In the genomic region with DNA sequence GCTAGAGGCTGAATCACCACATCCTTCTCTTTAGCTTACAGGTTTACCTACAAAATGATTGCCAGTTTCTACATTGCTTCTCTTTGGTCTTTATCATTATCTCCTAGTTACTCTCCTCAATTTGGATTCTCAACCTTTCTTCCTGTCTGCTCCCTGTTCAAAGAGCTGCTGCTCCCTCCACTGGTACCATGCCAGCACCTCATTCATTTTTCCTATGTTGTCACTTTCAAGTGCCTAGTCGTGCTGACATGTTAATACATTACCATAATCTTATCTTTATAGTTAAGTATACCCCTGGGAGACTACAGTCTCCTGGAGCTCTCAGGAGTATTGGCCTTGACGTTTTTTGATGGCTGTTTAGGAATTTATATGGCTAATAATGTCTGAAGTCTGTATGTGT, we compare ENCODE assay signal across 28 cellular contexts. TPM values are rescaled to one million over a fixed set of nuclear protein-coding genes. Genes with fewer than 3 reads are reported as not detected.
DNase-seq lines count a peak whose midpoint lies in the region; ATAC-seq, FAIRE-seq and TF ChIP-seq lines count a peak whose summit lies in the region.
"Had no signal": no experiment of that assay in that cellular context is flagged by ENCODE, and none has a peak within 500 bp of the region (broad histone marks: within the 10 kb centered on the region; RNA-seq: fewer than 3 reads in every experiment).

No MANE protein-coding gene starts in this region.

- H3K4me1 ChIP-seq in right cardiac atrium (ENCODE audit: control insufficient read depth, insufficient read depth, low read length) (peaks cover 2% of the 10 kb centered on the region), H1 (replicated peaks in 1 of 4; ENCODE audit: control insufficient read depth in 3 of 4, insufficient read depth in 4 of 4, low read length in 3 of 4) (no peaks in the 10 kb centered on the region)
- H3K4me1 ChIP-seq: HAP-1, SJCRH30 had no signal

- H2AFZ ChIP-seq in H1 (ENCODE audit: low read length), result no peak overlapping the region

- H3K27me3 ChIP-seq in right cardiac atrium (ENCODE audit: control insufficient read depth, insufficient read depth) (no peaks in the 10 kb centered on the region), H1 (replicated peaks in 1 of 4; ENCODE audit: control insufficient read depth in 3 of 4, extremely low read depth in 1 of 4, insufficient read depth in 3 of 4, low read length in 3 of 4) (no peaks in the 10 kb centered on the region)
- H3K27me3 ChIP-seq: adrenal gland, breast epithelium, neutrophil, SJCRH30, vagina had no signal

- H2BK5ac ChIP-seq in H1 (ENCODE audit: low read depth, low read length), result no peak overlapping the region

- peaks cover 0 to 5% of the 10 kb centered on the region in 2 experiments for H4K20me1 ChIP-seq in H1 (replicated peaks in 1 of 2; ENCODE audit: control insufficient read depth in 1 of 2, insufficient read depth in 2 of 2, low read length in 2 of 2)

- H3K4me3 ChIP-seq in right cardiac atrium (ENCODE audit: low read length), result no peak overlapping the region
- no peak overlapping the region for H3K4me3 ChIP-seq in Jurkat, Clone E6-1 (ENCODE audit: low read length)
- H3K4me3 ChIP-seq in H1 (ENCODE audit: extremely low read depth in 1 of 4, insufficient read depth in 2 of 4, low read depth in 3 of 4, low read length in 4 of 4), result no peak overlapping the region
- H3K4me3 ChIP-seq: A549, adrenal gland, breast epithelium, HAP-1, lung, SJCRH30, vagina had no signal

- H3K9ac ChIP-seq in H1 (replicated peaks in 1 of 4; ENCODE audit: extremely low read depth in 1 of 4, low read depth in 3 of 4, low read length in 3 of 4), result no peak overlapping the region

- ATAC-seq in Right ventricle myocardium inferior (peak; percentile 39), right cardiac atrium (no peak), GM21447 (IDR thresholded peaks at IDR 0.05; ENCODE audit: unreplicated experiment) (no peak)
- ATAC-seq: activated T-cell treated with anti-CD3 and anti-CD28 coated beads, Interleukin-2, amount 50 U/mL, for 72 hours; stimulated activated memory B cell treated with anti-CD40 and anti-IgM and Interleukin-4, amounts not matched to agents 10 μg/mL and 1 μg/mL and 100 μg/mL, for 72 hours had no signal

- POLR2A ChIA-PET in H1 (lab: Charles Lee; ENCODE audit: partially characterized antibody), result interaction anchor here (0.8 to 1.6 kb wide), 4 partner anchors 9 to 124 kb away, joined by 3 to 7 read pairs (median 4); no protein-coding TSS in a partner anchor

- CTCF ChIA-PET in H1 (lab: Charles Lee; ENCODE audit: partially characterized antibody), result interaction anchor here (0.5 to 1.5 kb wide), 7 partner anchors 9 to 328 kb away, joined by 3 to 5 read pairs (median 4); no protein-coding TSS in a partner anchor

- no peak overlapping the region for H2BK15ac ChIP-seq in H1 (ENCODE audit: low read length)

- H3K23ac ChIP-seq in H1 (ENCODE audit: insufficient read length), result no peak overlapping the region

- H2BK20ac ChIP-seq in H1 (ENCODE audit: low read length), result no peak overlapping the region

- FAIRE-seq in H1 (lab: Jason Lieb, UNC), result no peak
- FAIRE-seq: A549, islet of Langerhans had no signal

- peak; percentile 34 to 53 for TF ChIP-seq RAD21 in H1 (IDR thresholded peaks at IDR 0.05 in 1 of 2, conservative IDR thresholded peaks at IDR 0.05 in 1 of 2; ENCODE audit: low read depth in 2 of 2, low read length in 2 of 2)

- no peak overlapping the region for H4K91ac ChIP-seq in H1 (replicated peaks; ENCODE audit: insufficient read length, low read length)

- H3K27me3 Mint-ChIP-seq in osteocyte (ENCODE audit: unreplicated experiment), result no peaks in the 10 kb centered on the region
- H3K27me3 Mint-ChIP-seq: B cell; stimulated activated memory B cell treated with anti-CD40 and anti-IgM and Interleukin-4, amounts not matched to agents 10 μg/mL and 1 μg/mL and 100 μg/mL, for 72 hours had no signal

- peaks cover 24% of the 10 kb centered on the region for H3K4me1 Mint-ChIP-seq in osteocyte (ENCODE audit: unreplicated experiment)

- H3K56ac ChIP-seq in H1 (replicated peaks; ENCODE audit: insufficient read length, low read depth, low read length), result no peak overlapping the region

- H3K27ac Mint-ChIP-seq in osteocyte (ENCODE audit: unreplicated experiment), result peak overlapping the region; percentile 6
- H3K27ac Mint-ChIP-seq: activated T-cell treated with anti-CD3 and anti-CD28 coated beads, Interleukin-2, amount 50 U/mL, for 72 hours; B cell; stimulated activated memory B cell treated with anti-CD40 and anti-IgM and Interleukin-4, amounts not matched to agents 10 μg/mL and 1 μg/mL and 100 μg/mL, for 72 hours had no signal

- no peak overlapping the region for H2AK5ac ChIP-seq in H1 (ENCODE audit: low read depth, low read length)

- peaks cover 0 to 6% (median 2%) of the 10 kb centered on the region in 4 experiments; a peak in 3 of 8 replicates for H3K36me3 ChIP-seq in H1 (ENCODE audit: control insufficient read depth in 2 of 4, insufficient read depth in 4 of 4, low read length in 3 of 4)
- H3K36me3 ChIP-seq: adrenal gland, breast epithelium, neutrophil, vagina had no signal

- TF ChIP-seq CTCF in H1 (IDR thresholded peaks at IDR 0.05; ENCODE audit: control extremely low read depth in 1 of 3, insufficient read depth in 1 of 3, low read depth in 1 of 3, low read length in 3 of 3) (peak in 1 of 3 experiments; percentile 32; a peak in 1 of 4 replicates), osteocyte (IDR thresholded peaks at IDR 0.05) (no peak)

- intact Hi-C loops in Right ventricle myocardium inferior (cut with DNase I), result no loop called here
- intact Hi-C loops in right cardiac atrium (cut with DNase I), result no loop called here

- H3K23me2 ChIP-seq in H1 (ENCODE audit: low read depth, low read length), result no peaks in the 10 kb centered on the region

- no peak for TF ChIP-seq POLR2A in H1 (IDR thresholded peaks at IDR 0.05; ENCODE audit: control extremely low read depth in 1 of 2, low read depth in 2 of 2, low read length in 2 of 2)

- no peak overlapping the region for H2BK120ac ChIP-seq in H1 (replicated peaks; ENCODE audit: low read depth, low read length)

- H3K9me3 Mint-ChIP-seq in osteocyte (ENCODE audit: unreplicated experiment), result peaks cover 9% of the 10 kb centered on the region

- H3K36me3 Mint-ChIP-seq in osteocyte (ENCODE audit: unreplicated experiment), result peaks cover 24% of the 10 kb centered on the region

- peaks cover 2% of the 10 kb centered on the region for H3K79me1 ChIP-seq in H1 (ENCODE audit: low read depth, low read length)

- H3K4ac ChIP-seq in H1 (replicated peaks; ENCODE audit: insufficient read length, low read depth, low read length), result no peak overlapping the region

- no peak overlapping the region for H3K4me3 Mint-ChIP-seq in osteocyte (ENCODE audit: unreplicated experiment)
- H3K4me3 Mint-ChIP-seq: activated T-cell treated with anti-CD3 and anti-CD28 coated beads, Interleukin-2, amount 50 U/mL, for 72 hours; B cell; stimulated activated memory B cell treated with anti-CD40 and anti-IgM and Interleukin-4, amounts not matched to agents 10 μg/mL and 1 μg/mL and 100 μg/mL, for 72 hours had no signal

- peaks cover 3 to 93% of the 10 kb centered on the region in 2 experiments; a peak in 3 of 4 replicates for H3K79me2 ChIP-seq in H1 (ENCODE audit: control insufficient read depth in 1 of 2, insufficient read depth in 2 of 2, low read length in 2 of 2)

- H4K8ac ChIP-seq in H1 (ENCODE audit: extremely low read depth, insufficient read depth, low read length), result no peak overlapping the region

- H2BK12ac ChIP-seq in H1 (ENCODE audit: low read depth, low read length), result no peak overlapping the region

- no peaks in the 10 kb centered on the region for H3K9me3 ChIP-seq in right cardiac atrium (ENCODE audit: control insufficient read depth, low read length)
- H3K9me3 ChIP-seq in H1 (ENCODE audit: insufficient read depth in 2 of 2, low read depth in 1 of 2, low read length in 1 of 2), result peaks cover 5 to 8% of the 10 kb centered on the region in 2 experiments
- H3K9me3 ChIP-seq: HAP-1, neutrophil, vagina had no signal

- no peak overlapping the region for H3K14ac ChIP-seq in H1 (ENCODE audit: insufficient read length)

- WGBS in right cardiac atrium, result 15% methylated on average over 2 of the region's 2 CpGs
- WGBS in H1 (ENCODE audit: extremely low coverage in 1 of 2, insufficient coverage in 1 of 2, insufficient read length in 1 of 2, insufficient replicate concordance in 2 of 2, low coverage in 1 of 2, low lambda C conversion rate in 2 of 2, missing lambda C conversion rate in 1 of 2), 2 experiments, result 83% methylated on average over 2 of the region's 2 CpGs; no CpG with 5 or more reads in 1 of the 2 experiments

- no peak overlapping the region for H4K5ac ChIP-seq in H1 (ENCODE audit: insufficient read length, low read depth, low read length)

- DNase-seq in Right ventricle myocardium inferior (ENCODE audit: missing footprints), result no peak
- no peak for DNase-seq in right cardiac atrium
- DNase-seq in Jurkat, Clone E6-1 (ENCODE audit: low read depth, low spot score), result peak; percentile 22
- DNase-seq in H1 (ENCODE audit: low read depth in 1 of 2, low spot score in 2 of 2), result no peak
- DNase-seq in osteocyte (ENCODE audit: extremely low spot score, unreplicated experiment), result no peak
- DNase-seq in DMS79 (lab: John Stamatoyannopoulos, UW), result no peak
- no peak for DNase-seq in kidney tubule cell (ENCODE audit: low spot score)
- DNase-seq: activated CD4-positive, alpha-beta T cell treated with anti-CD3 and anti-CD28 coated beads for 48 hours; activated naive CD4-positive, alpha-beta T cell treated with Interleukin-2 at 50 U/mL for 16 hours; activated T-cell treated with anti-CD3 and anti-CD28 coated beads, Interleukin-2, amount 50 U/mL, for 72 hours; cortex of kidney; DMS53; NCI-H1092 treated with DMSO at 0.1 percent for 48 hours; NCI-H2107; NCI-H510A treated with DMSO at 0.1 percent for 48 hours; SJCRH30; stimulated activated CD4-positive, alpha-beta T cell treated with anti-CD3 and anti-CD28 coated beads, Interleukin-4, amount 100 ng/mL, for 1 hour had no signal

- TF ChIP-seq EP300 in H1 (IDR thresholded peaks at IDR 0.05; ENCODE audit: borderline replicate concordance in 1 of 2, low read depth in 2 of 2, low read length in 2 of 2), result no peak

- no peak overlapping the region for H3K18ac ChIP-seq in H1 (ENCODE audit: extremely low read depth, low read length)

- H3K27ac ChIP-seq in right cardiac atrium (ENCODE audit: low read length), result no peak overlapping the region
- no peak overlapping the region for H3K27ac ChIP-seq in H1 (ENCODE audit: low read depth, low read length)
- H3K27ac ChIP-seq: A549, adrenal gland, breast epithelium, neutrophil, SJCRH30, vagina had no signal

- no peak overlapping the region for H3K4me2 ChIP-seq in H1 (ENCODE audit: insufficient read depth in 1 of 2, low read depth in 2 of 2, low read length in 2 of 2)
- H3K4me2 ChIP-seq: A549 had no signal

RNA-seq across cellular contexts. Expression of gene FRS2, which starts 14.2 kb away (rescaled TPM):
- total RNA-seq in Right ventricle myocardium inferior (19.0 TPM), right cardiac atrium (10 to 100 TPM; 26.2 to 38.6 (median 29.7) TPM), osteocyte (45.5 and 48.0 TPM in 2 replicates)
- polyA plus RNA-seq in right cardiac atrium (6.2 TPM), H1 (2011; rRNA removed) (5.4 and 10.3 TPM in 2 replicates)
- 5.8 TPM for polyA plus RNA-seq in Jurkat, Clone E6-1 (2012; ENCODE audit: insufficient read depth, insufficient read length)
- total RNA-seq in H1 (2021; fragmentation: NEBNext Ultra II Directional; extraction: Animal tissue kit (Norgen Biotek cat#: 25700)), result 27.8 and 35.8 TPM in 2 replicates
- 10.3 TPM for polyA plus RNA-seq in H1 (2011; cell fraction: cytosol; rRNA removed)
- 6.6 TPM for polyA plus RNA-seq in H1 (2011; cell fraction: nucleus; rRNA removed)
- polyA plus RNA-seq in H1 (2012, experiment 1 of 2), result 10.3 to 18.3 TPM (median 13.3 TPM) in 4 replicates
- polyA plus RNA-seq in H1 (2012, experiment 2 of 2), result 0.66 TPM
- polyA plus RNA-seq in H1 (2013, experiment 1 of 2), result 10.8 TPM
- polyA plus RNA-seq in H1 (2013, experiment 2 of 2), result 10.9 TPM
- polyA minus RNA-seq in H1 (2011; rRNA and poly(A)+ RNA removed), result 32.9 and 49.5 TPM in 2 replicates
- 18.9 TPM for polyA minus RNA-seq in H1 (2011; cell fraction: cytosol; rRNA and poly(A)+ RNA removed)
- 50.3 TPM for polyA minus RNA-seq in H1 (2011; cell fraction: nucleus; rRNA and poly(A)+ RNA removed)
